Comparison of ENCODE assay signal across 8 cellular contexts in the genomic region with DNA sequence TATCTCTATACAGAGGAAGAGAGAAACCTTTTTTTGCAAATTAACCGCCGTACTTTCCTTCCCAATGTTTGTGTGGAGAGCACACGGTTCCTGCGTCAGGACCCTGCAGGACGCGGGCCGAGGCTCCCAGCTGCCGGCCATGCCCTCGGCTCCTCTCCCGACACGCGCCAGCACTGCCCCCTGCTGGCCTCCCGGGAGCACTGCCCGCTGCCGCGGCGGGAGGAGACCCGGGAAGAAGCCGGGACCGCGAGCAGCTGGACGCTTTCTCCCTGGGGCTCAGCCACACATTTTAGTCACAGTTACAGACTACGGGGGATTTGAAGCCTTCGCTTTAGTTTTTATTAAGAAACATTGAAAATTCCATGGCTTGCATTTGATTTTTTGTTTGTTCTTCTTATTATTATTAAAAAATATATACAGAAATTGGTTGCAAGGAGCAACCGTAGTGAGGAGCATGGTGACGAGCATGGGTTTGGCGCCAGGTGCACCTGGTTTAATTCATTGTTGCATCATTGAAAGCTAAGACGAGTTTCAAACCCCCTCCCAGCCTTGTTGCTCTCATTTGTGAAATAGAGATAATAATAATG.
A peak's percentile ranks its signal among the peaks of the same experiment; 100 is the strongest.
DNase-seq lines count a peak whose midpoint lies in the region; ATAC-seq and TF ChIP-seq lines count a peak whose summit lies in the region.

No MANE protein-coding gene starts in this region.

- peaks cover 4% of the 10 kb centered on the region for H3K4me1 Mint-ChIP-seq in activated T-helper 1 cell treated with anti-CD3 and anti-CD28 coated beads, Interleukin-12 subunit alpha, Interleukin-12 subunit beta, Interleukin-2, Interleukin-4 antibody, amounts not matched to agents 30 ng/mL and 10 ng/mL and 1 ng/mL, durations not matched to agents 14 hours and 24 hours and 36 hours (ENCODE audit: low read depth)

- H3K27me3 Mint-ChIP-seq in activated T-helper 1 cell treated with anti-CD3 and anti-CD28 coated beads, Interleukin-12 subunit alpha, Interleukin-12 subunit beta, Interleukin-2, Interleukin-4 antibody, amounts not matched to agents 30 ng/mL and 10 ng/mL and 1 ng/mL, durations not matched to agents 14 hours and 24 hours and 36 hours (ENCODE audit: insufficient read depth), result peaks cover 9% of the 10 kb centered on the region

- intact Hi-C loops in activated T-helper 1 cell treated with anti-CD3 and anti-CD28 coated beads, Interleukin-12 subunit alpha, Interleukin-12 subunit beta, Interleukin-2, Interleukin-4 antibody, amounts not matched to agents 30 ng/mL and 10 ng/mL and 1 ng/mL, durations not matched to agents 14 hours and 24 hours and 36 hours (cut with micrococcal nuclease), result loop anchor here (1.0 to 5.0 kb wide), 5 partner anchors 651 to 848 kb away; no protein-coding TSS in a partner anchor

- peaks cover 11% of the 10 kb centered on the region for H3K27me3 ChIP-seq in NT2/D1 (ENCODE audit: insufficient read depth, insufficient read length)

- H3K9me3 ChIP-seq in NT2/D1 (ENCODE audit: insufficient read depth, low read length), result no peaks in the 10 kb centered on the region

- H3K4me1 ChIP-seq in NT2/D1 (ENCODE audit: insufficient read depth, insufficient read length), result no peaks in the 10 kb centered on the region

- H3K9ac ChIP-seq in NT2/D1 (ENCODE audit: insufficient read length, low read depth), result no peak overlapping the region

- peak in 1 of 3 donors; percentile 94 for TF ChIP-seq CTCF in omental fat pad (IDR thresholded peaks at IDR 0.05)

- no peaks in the 10 kb centered on the region for H3K9me3 Mint-ChIP-seq in activated T-helper 1 cell treated with anti-CD3 and anti-CD28 coated beads, Interleukin-12 subunit alpha, Interleukin-12 subunit beta, Interleukin-2, Interleukin-4 antibody, amounts not matched to agents 30 ng/mL and 10 ng/mL and 1 ng/mL, durations not matched to agents 14 hours and 24 hours and 36 hours

- DNase-seq in COR-L47 (lab: John Stamatoyannopoulos, UW) (peak; percentile 73), HK-2 (ENCODE audit: unreplicated experiment) (peak; percentile 51), NT2/D1 (ENCODE audit: low read depth, low spot score) (peak; percentile 35), foreskin melanocyte (peak; percentile 35), omental fat pad (ENCODE audit: low spot score) (peak; percentile 47), ureter (ENCODE audit: low spot score) (peak; percentile 57)
- DNase-seq in activated T-helper 1 cell treated with anti-CD3 and anti-CD28 coated beads, Interleukin-12 subunit alpha, Interleukin-12 subunit beta, Interleukin-2, Interleukin-4 antibody, amounts not matched to agents 30 ng/mL and 10 ng/mL and 1 ng/mL, durations not matched to agents 14 hours and 24 hours and 36 hours (ENCODE audit: low spot score), result peak; percentile 41

- ATAC-seq in GM19463 (IDR thresholded peaks at IDR 0.05; ENCODE audit: unreplicated experiment) (peak; percentile 92), omental fat pad (ENCODE audit: low FRiP score) (peak; percentile 85)

- no peak overlapping the region for H3K4me3 ChIP-seq in NT2/D1 (ENCODE audit: insufficient read length, low read depth)

- H3K4me3 Mint-ChIP-seq in activated T-helper 1 cell treated with anti-CD3 and anti-CD28 coated beads, Interleukin-12 subunit alpha, Interleukin-12 subunit beta, Interleukin-2, Interleukin-4 antibody, amounts not matched to agents 30 ng/mL and 10 ng/mL and 1 ng/mL, durations not matched to agents 14 hours and 24 hours and 36 hours, result no peak overlapping the region

- no peak overlapping the region for H3K27ac Mint-ChIP-seq in activated T-helper 1 cell treated with anti-CD3 and anti-CD28 coated beads, Interleukin-12 subunit alpha, Interleukin-12 subunit beta, Interleukin-2, Interleukin-4 antibody, amounts not matched to agents 30 ng/mL and 10 ng/mL and 1 ng/mL, durations not matched to agents 14 hours and 24 hours and 36 hours

- no peaks in the 10 kb centered on the region for H3K36me3 Mint-ChIP-seq in activated T-helper 1 cell treated with anti-CD3 and anti-CD28 coated beads, Interleukin-12 subunit alpha, Interleukin-12 subunit beta, Interleukin-2, Interleukin-4 antibody, amounts not matched to agents 30 ng/mL and 10 ng/mL and 1 ng/mL, durations not matched to agents 14 hours and 24 hours and 36 hours (ENCODE audit: low read depth)

- no peaks in the 10 kb centered on the region for H3K36me3 ChIP-seq in NT2/D1 (ENCODE audit: insufficient read depth, insufficient read length, low read length)
